ENCODE assay signal across 1 cellular context in genomic region chr5:34585601-34586104, GRCh38.
TF ChIP-seq lines count a peak whose summit lies in the region.

No MANE protein-coding gene starts in this region.

TF ChIP-seq in HepG2, 621 proteins besides CTCF, POLR2A, EP300 and RAD21 (continued from another document and continues in another):
- peak; percentile 55; the same call in 1 of the 2 replicates for TF ChIP-seq HOMEZ (CRISPR knock-in tag; IDR thresholded peaks at IDR 0.05; ENCODE audit: low read depth)
- TF ChIP-seq HNF1B (CRISPR knock-in tag; IDR thresholded peaks at IDR 0.05) = no peak
- TF ChIP-seq XRCC5 (optimal IDR thresholded peaks at IDR 0.05; ENCODE audit: low read length) = no peak
- peak; percentile 64 for TF ChIP-seq PAXIP1 (CRISPR knock-in tag; conservative IDR thresholded peaks at IDR 0.05)
- no peak for TF ChIP-seq ZNF180 (CRISPR knock-in tag; IDR thresholded peaks at IDR 0.05; ENCODE audit: borderline replicate concordance, low read depth)
- no peak for TF ChIP-seq ZMYM3 (CRISPR knock-in tag; IDR thresholded peaks at IDR 0.05)
- no peak for TF ChIP-seq ZNF850 (CRISPR knock-in tag; conservative IDR thresholded peaks at IDR 0.05)
- TF ChIP-seq SNAPC5 (CRISPR knock-in tag; IDR thresholded peaks at IDR 0.05; ENCODE audit: borderline replicate concordance) = no peak
- TF ChIP-seq ZNF33A (CRISPR knock-in tag; IDR thresholded peaks at IDR 0.05; ENCODE audit: borderline replicate concordance) = no peak
- no peak for TF ChIP-seq ZNF329 (CRISPR knock-in tag; IDR thresholded peaks at IDR 0.05; ENCODE audit: low read depth)
- TF ChIP-seq TEAD3 (CRISPR knock-in tag; optimal IDR thresholded peaks at IDR 0.05; ENCODE audit: borderline replicate concordance) = no peak
- TF ChIP-seq ZSCAN12 (CRISPR knock-in tag; IDR thresholded peaks at IDR 0.05) = no peak
- no peak for TF ChIP-seq HDAC1 (CRISPR knock-in tag; IDR thresholded peaks at IDR 0.05)
- no peak for TF ChIP-seq ATF7 (IDR thresholded peaks at IDR 0.05)
- TF ChIP-seq ATF7 (CRISPR knock-in tag; IDR thresholded peaks at IDR 0.05) = no peak
- TF ChIP-seq ZNF205 (CRISPR knock-in tag; IDR thresholded peaks at IDR 0.05) = no peak
- TF ChIP-seq ZNF605 (CRISPR knock-in tag; IDR thresholded peaks at IDR 0.05) = no peak
- TF ChIP-seq IRX3 (CRISPR knock-in tag; IDR thresholded peaks at IDR 0.05; ENCODE audit: borderline replicate concordance, low read depth) = no peak
- TF ChIP-seq IRF2 (CRISPR knock-in tag; IDR thresholded peaks at IDR 0.05) = 0 out of 2 replicates have a peak, but pooled peaks have one; percentile 13
- TF ChIP-seq SP5 (CRISPR knock-in tag; IDR thresholded peaks at IDR 0.05; ENCODE audit: borderline replicate concordance, low read depth) = peak; percentile 23; the same call in 1 of the 2 replicates
- no peak for TF ChIP-seq SKIL (CRISPR knock-in tag; IDR thresholded peaks at IDR 0.05; ENCODE audit: borderline replicate concordance)
- TF ChIP-seq ELF3 (CRISPR knock-in tag; IDR thresholded peaks at IDR 0.05) = peak; percentile 41; the same call in 1 of the 2 replicates
- TF ChIP-seq ADNP (CRISPR knock-in tag; IDR thresholded peaks at IDR 0.05) = no peak
- TF ChIP-seq NCOA2 (CRISPR knock-in tag; IDR thresholded peaks at IDR 0.05) = 0 out of 2 replicates have a peak, but pooled peaks have one; percentile 40
- no peak; the same call in 1 of the 2 replicates for TF ChIP-seq ZNF24 (IDR thresholded peaks at IDR 0.05)
- no peak for TF ChIP-seq ZBTB20 (CRISPR knock-in tag; IDR thresholded peaks at IDR 0.05; ENCODE audit: borderline replicate concordance, low read depth)
- no peak for TF ChIP-seq ZNF407 (CRISPR knock-in tag; IDR thresholded peaks at IDR 0.05; ENCODE audit: not compliant biosample characterization)
- TF ChIP-seq RBM22 (optimal IDR thresholded peaks at IDR 0.05; ENCODE audit: low read length) = no peak
- TF ChIP-seq ZBTB14 (CRISPR knock-in tag; IDR thresholded peaks at IDR 0.05) = no peak
- TF ChIP-seq PLRG1 (conservative IDR thresholded peaks at IDR 0.05) = no peak
- TF ChIP-seq ZNF281 (CRISPR knock-in tag; IDR thresholded peaks at IDR 0.05; ENCODE audit: borderline replicate concordance) = no peak
- TF ChIP-seq HMG20A (CRISPR knock-in tag; IDR thresholded peaks at IDR 0.05; ENCODE audit: borderline replicate concordance) = peak; percentile 77; the same call in 1 of the 2 replicates
- no peak for TF ChIP-seq E2F1 (CRISPR knock-in tag; IDR thresholded peaks at IDR 0.05)
- TF ChIP-seq ZNF337 (CRISPR knock-in tag; IDR thresholded peaks at IDR 0.05; ENCODE audit: borderline replicate concordance, low read depth) = no peak
